ENCODE assay signal across 25 cellular contexts in genomic region chr9:136014928-136015633, GRCh38. TPM values are rescaled to one million over a fixed set of nuclear protein-coding genes. Genes with fewer than 3 reads are reported as not detected.
A peak's percentile ranks its signal among the peaks of the same experiment; 100 is the strongest.
DNase-seq lines count a peak whose midpoint lies in the region; ATAC-seq and TF ChIP-seq lines count a peak whose summit lies in the region.
"Had no signal": no experiment of that assay in that cellular context is flagged by ENCODE, and none has a peak within 500 bp of the region (broad histone marks: within the 10 kb centered on the region; RNA-seq: fewer than 3 reads in every experiment).

No MANE protein-coding gene starts in this region.

- TF ChIP-seq POLR2A in heart left ventricle (IDR thresholded peaks at IDR 0.05) = no peak

- H3K9me3 ChIP-seq in heart left ventricle = no peaks in the 10 kb centered on the region
- H3K9me3 ChIP-seq in endodermal cell (ENCODE audit: control insufficient read depth, low read length) = no peaks in the 10 kb centered on the region
- no peaks in the 10 kb centered on the region for H3K9me3 ChIP-seq in aorta (ENCODE audit: control insufficient read depth, low read length)
- H3K9me3 ChIP-seq: esophagus squamous epithelium, gastrocnemius medialis, HAP-1, ovary, SJSA1 had no signal

- DNase-seq in heart left ventricle (peak in 3 of 5 donors; percentile 5 to 22 (median 17)), Right ventricle myocardium superior (no peak), endodermal cell (peak; percentile 33), mesothelial cell of epicardium (ENCODE audit: low spot score in 2 of 2, unreplicated experiment in 2 of 2) (no peak), aorta (peak; percentile 38 to 68), cerebellar cortex (ENCODE audit: low spot score) (no peak)
- DNase-seq in activated CD8-positive, alpha-beta T cell treated with anti-CD3 and anti-CD28 coated beads, Interleukin-2, amount 10 ng/mL, durations not matched to agents 7 days and 5 days = no peak
- no peak for DNase-seq in activated CD4-positive, alpha-beta memory T cell treated with anti-CD3 and anti-CD28 coated beads for 36 hours
- DNase-seq: activated CD4-positive, alpha-beta T cell treated with anti-CD3 and anti-CD28 coated beads, Interleukin-2, amount 10 ng/mL, durations not matched to agents 7 days and 5 days; activated naive CD4-positive, alpha-beta T cell treated with Interleukin-2 at 50 U/mL for 16 hours; activated T-cell treated with anti-CD3 and anti-CD28 coated beads for 4 hours; DMS 273 treated with DMSO at 0.1 percent for 48 hours; effector CD8-positive, alpha-beta T cell; esophagus squamous epithelium; naive thymus-derived CD4-positive, alpha-beta T cell; NCI-H2081 treated with DMSO at 0.1 percent for 48 hours; NCI-H446; stimulated activated CD4-positive, alpha-beta T cell treated with anti-CD3 and anti-CD28 coated beads, Interleukin-1b, Interleukin-23, amount 100 ng/mL, for 48 hours had no signal

- no peak overlapping the region for H3K4me3 ChIP-seq in heart left ventricle
- no peak overlapping the region for H3K4me3 ChIP-seq in endodermal cell (ENCODE audit: low read length)
- H3K4me3 ChIP-seq in aorta (ENCODE audit: low read length in 2 of 2) = no peak overlapping the region
- H3K4me3 ChIP-seq: esophagus squamous epithelium, gastrocnemius medialis, HAP-1, ovary, SJSA1 had no signal

- 78 to 86% (median 83%) methylated on average over 12 to 19 of the region's 19 CpGs for WGBS in heart left ventricle, 4 donors
- WGBS in endodermal cell (ENCODE audit: insufficient coverage in 1 of 2, insufficient read length in 1 of 2), 2 experiments = 83 to 91% methylated on average over 13 to 19 of the region's 19 CpGs
- WGBS in aorta, 2 donors = 84 to 86% methylated on average over 19 of the region's 19 CpGs

- no peak overlapping the region for H3K9ac ChIP-seq in endodermal cell (ENCODE audit: extremely low read depth, low read length, poor library complexity, severe bottlenecking)

- intact Hi-C loops in heart left ventricle (cut with DNase I) = loop anchor here in 2 of 10 donors (5.0 kb wide), 2 partner anchors 37 to 92 kb away; no protein-coding TSS in a partner anchor
- intact Hi-C loops in Right ventricle myocardium superior (cut with DNase I) = no loop called here
- intact Hi-C loops in aorta (cut with DNase I) = no loop called here
- intact Hi-C loops in activated CD4-positive, alpha-beta memory T cell treated with anti-CD3 and anti-CD28 coated beads for 36 hours (cut with micrococcal nuclease) = no loop called here

- H3K4me1 Mint-ChIP-seq in endodermal cell = peaks cover 2% of the 10 kb centered on the region
- peaks cover 9% of the 10 kb centered on the region for H3K4me1 Mint-ChIP-seq in mesothelial cell of epicardium
- H3K4me1 Mint-ChIP-seq in activated CD8-positive, alpha-beta T cell treated with anti-CD3 and anti-CD28 coated beads, Interleukin-2, amount 10 ng/mL, durations not matched to agents 7 days and 5 days (ENCODE audit: low read depth) = peaks cover under 1% of the 10 kb centered on the region
- no peaks in the 10 kb centered on the region for H3K4me1 Mint-ChIP-seq in activated CD4-positive, alpha-beta memory T cell treated with anti-CD3 and anti-CD28 coated beads for 36 hours (ENCODE audit: low read depth)
- H3K4me1 Mint-ChIP-seq: activated CD4-positive, alpha-beta T cell treated with anti-CD3 and anti-CD28 coated beads, Interleukin-2, amount 10 ng/mL, durations not matched to agents 7 days and 5 days; IgD-negative memory B cell had no signal

- no peaks in the 10 kb centered on the region for H3K27me3 ChIP-seq in heart left ventricle
- H3K27me3 ChIP-seq in endodermal cell (ENCODE audit: control insufficient read depth, insufficient read depth, low read length, poor library complexity, severe bottlenecking) = no peaks in the 10 kb centered on the region
- H3K27me3 ChIP-seq in aorta (ENCODE audit: control insufficient read depth in 1 of 2, insufficient read depth in 2 of 2, low read length in 1 of 2) = no peaks in the 10 kb centered on the region
- H3K27me3 ChIP-seq: esophagus squamous epithelium, gastrocnemius medialis, ovary, SJSA1 had no signal

- H3K27me3 Mint-ChIP-seq in endodermal cell (ENCODE audit: insufficient read depth) (no peaks in the 10 kb centered on the region), mesothelial cell of epicardium (ENCODE audit: low read depth) (no peaks in the 10 kb centered on the region)
- no peaks in the 10 kb centered on the region for H3K27me3 Mint-ChIP-seq in activated CD8-positive, alpha-beta T cell treated with anti-CD3 and anti-CD28 coated beads, Interleukin-2, amount 10 ng/mL, durations not matched to agents 7 days and 5 days (ENCODE audit: low read depth)
- H3K27me3 Mint-ChIP-seq in activated CD4-positive, alpha-beta memory T cell treated with anti-CD3 and anti-CD28 coated beads for 36 hours = no peaks in the 10 kb centered on the region
- H3K27me3 Mint-ChIP-seq: activated CD4-positive, alpha-beta T cell treated with anti-CD3 and anti-CD28 coated beads, Interleukin-2, amount 10 ng/mL, durations not matched to agents 7 days and 5 days; CD4-positive, alpha-beta T cell; naive thymus-derived CD4-positive, alpha-beta T cell had no signal

- H3K4me1 ChIP-seq in heart left ventricle = peaks cover 8 to 45% (median 21%) of the 10 kb centered on the region in 12 donors
- H3K4me1 ChIP-seq in endodermal cell (ENCODE audit: control insufficient read depth, insufficient read depth, low read length) = no peaks in the 10 kb centered on the region
- no peaks in the 10 kb centered on the region for H3K4me1 ChIP-seq in aorta (ENCODE audit: control insufficient read depth in 1 of 2, insufficient read depth in 2 of 2, low read length in 2 of 2)
- H3K4me1 ChIP-seq: HAP-1, SJSA1 had no signal

- H3K9me3 Mint-ChIP-seq in endodermal cell (no peaks in the 10 kb centered on the region), mesothelial cell of epicardium (no peaks in the 10 kb centered on the region)
- H3K9me3 Mint-ChIP-seq in activated CD8-positive, alpha-beta T cell treated with anti-CD3 and anti-CD28 coated beads, Interleukin-2, amount 10 ng/mL, durations not matched to agents 7 days and 5 days (ENCODE audit: insufficient read depth) = no peaks in the 10 kb centered on the region
- no peaks in the 10 kb centered on the region for H3K9me3 Mint-ChIP-seq in activated CD4-positive, alpha-beta memory T cell treated with anti-CD3 and anti-CD28 coated beads for 36 hours
- H3K9me3 Mint-ChIP-seq: activated CD4-positive, alpha-beta T cell treated with anti-CD3 and anti-CD28 coated beads, Interleukin-2, amount 10 ng/mL, durations not matched to agents 7 days and 5 days; CD4-positive, alpha-beta T cell; IgD-negative memory B cell; naive thymus-derived CD4-positive, alpha-beta T cell; T-helper 1 cell treated with Interleukin-12 subunit alpha and Interleukin-12 subunit beta and Interleukin-4 antibody, amounts not matched to agents 30 μg/mL and 1 μg/mL, for 36 hours had no signal

- TF ChIP-seq CTCF in heart left ventricle (IDR thresholded peaks at IDR 0.05) (no peak), endodermal cell (conservative IDR thresholded peaks at IDR 0.05) (no peak), mesothelial cell of epicardium (IDR thresholded peaks at IDR 0.05; ENCODE audit: unreplicated experiment) (no peak)

- H3K27ac Mint-ChIP-seq in endodermal cell = peak overlapping the region; percentile 52
- peak overlapping the region; percentile 30 for H3K27ac Mint-ChIP-seq in mesothelial cell of epicardium
- H3K27ac Mint-ChIP-seq in activated CD8-positive, alpha-beta T cell treated with anti-CD3 and anti-CD28 coated beads, Interleukin-2, amount 10 ng/mL, durations not matched to agents 7 days and 5 days = no peak overlapping the region
- no peak overlapping the region for H3K27ac Mint-ChIP-seq in activated CD4-positive, alpha-beta memory T cell treated with anti-CD3 and anti-CD28 coated beads for 36 hours
- H3K27ac Mint-ChIP-seq: activated CD4-positive, alpha-beta T cell treated with anti-CD3 and anti-CD28 coated beads, Interleukin-2, amount 10 ng/mL, durations not matched to agents 7 days and 5 days; CD4-positive, alpha-beta T cell; IgD-negative memory B cell; naive thymus-derived CD4-positive, alpha-beta T cell; T-helper 1 cell treated with Interleukin-12 subunit alpha and Interleukin-12 subunit beta and Interleukin-4 antibody, amounts not matched to agents 30 μg/mL and 1 μg/mL, for 36 hours had no signal

- POLR2A ChIA-PET in activated CD8-positive, alpha-beta T cell treated with anti-CD3 and anti-CD28 coated beads, Interleukin-2, amount 10 ng/mL, durations not matched to agents 7 days and 5 days (lab: Charles Lee) = interaction anchor here (0.6 kb wide), 1 partner anchor 19 kb away, joined by 3 read pairs; no protein-coding TSS in a partner anchor
- POLR2A ChIA-PET in activated CD4-positive, alpha-beta memory T cell treated with anti-CD3 and anti-CD28 coated beads for 36 hours (lab: Charles Lee) = no interaction called here

- CTCF ChIA-PET in activated CD8-positive, alpha-beta T cell treated with anti-CD3 and anti-CD28 coated beads, Interleukin-2, amount 10 ng/mL, durations not matched to agents 7 days and 5 days (lab: Charles Lee) = interaction anchor here (0.7 kb wide), 1 partner anchor 228 kb away, joined by 3 read pairs; no protein-coding TSS in a partner anchor
- CTCF ChIA-PET in activated CD4-positive, alpha-beta memory T cell treated with anti-CD3 and anti-CD28 coated beads for 36 hours (lab: Charles Lee) = no interaction called here

- peaks cover 2% of the 10 kb centered on the region for H3K36me3 Mint-ChIP-seq in endodermal cell (ENCODE audit: low read depth)
- H3K36me3 Mint-ChIP-seq in mesothelial cell of epicardium = no peaks in the 10 kb centered on the region
- no peaks in the 10 kb centered on the region for H3K36me3 Mint-ChIP-seq in activated CD8-positive, alpha-beta T cell treated with anti-CD3 and anti-CD28 coated beads, Interleukin-2, amount 10 ng/mL, durations not matched to agents 7 days and 5 days (ENCODE audit: low read depth)
- H3K36me3 Mint-ChIP-seq in activated CD4-positive, alpha-beta memory T cell treated with anti-CD3 and anti-CD28 coated beads for 36 hours = no peaks in the 10 kb centered on the region
- H3K36me3 Mint-ChIP-seq: IgD-negative memory B cell; naive thymus-derived CD4-positive, alpha-beta T cell had no signal

- H3K27ac ChIP-seq in heart left ventricle (peak overlapping the region in 1 of 12 donors; percentile 11), endodermal cell (ENCODE audit: low read depth, low read length) (no peak overlapping the region), aorta (ENCODE audit: low read depth in 1 of 2, low read length in 2 of 2) (no peak overlapping the region)
- H3K27ac ChIP-seq: gastrocnemius medialis, ovary, SJSA1 had no signal

- ATAC-seq in heart left ventricle (no peak), Right ventricle myocardium superior (ENCODE audit: poor library complexity) (no peak), aorta (ENCODE audit: low FRiP score) (no peak)
- no peak for ATAC-seq in activated CD8-positive, alpha-beta T cell treated with anti-CD3 and anti-CD28 coated beads, Interleukin-2, amount 10 ng/mL, durations not matched to agents 7 days and 5 days
- ATAC-seq: gastrocnemius medialis; naive thymus-derived CD4-positive, alpha-beta T cell had no signal

- H3K36me3 ChIP-seq in heart left ventricle = peaks cover 0 to 33% (median 12%) of the 10 kb centered on the region in 9 donors
- H3K36me3 ChIP-seq in endodermal cell (ENCODE audit: control insufficient read depth, insufficient read depth, low read length) = no peaks in the 10 kb centered on the region
- no peaks in the 10 kb centered on the region for H3K36me3 ChIP-seq in aorta (ENCODE audit: control insufficient read depth in 1 of 2, insufficient read depth in 2 of 2, low read length in 1 of 2)
- H3K36me3 ChIP-seq: ovary had no signal

- H3K4me3 Mint-ChIP-seq in endodermal cell (no peak overlapping the region), mesothelial cell of epicardium (no peak overlapping the region)
- no peak overlapping the region for H3K4me3 Mint-ChIP-seq in activated CD8-positive, alpha-beta T cell treated with anti-CD3 and anti-CD28 coated beads, Interleukin-2, amount 10 ng/mL, durations not matched to agents 7 days and 5 days
- H3K4me3 Mint-ChIP-seq in activated CD4-positive, alpha-beta memory T cell treated with anti-CD3 and anti-CD28 coated beads for 36 hours = no peak overlapping the region
- H3K4me3 Mint-ChIP-seq: activated CD4-positive, alpha-beta T cell treated with anti-CD3 and anti-CD28 coated beads, Interleukin-2, amount 10 ng/mL, durations not matched to agents 7 days and 5 days; CD4-positive, alpha-beta T cell; IgD-negative memory B cell; naive thymus-derived CD4-positive, alpha-beta T cell; T-helper 1 cell treated with Interleukin-12 subunit alpha and Interleukin-12 subunit beta and Interleukin-4 antibody, amounts not matched to agents 30 μg/mL and 1 μg/mL, for 36 hours had no signal

RNA-seq across cellular contexts. Expression of gene UBAC1, which starts 53.9 kb away (rescaled TPM):
- total RNA-seq in heart left ventricle (100 to 1,000 TPM in 4 of 9 donors, 10 to 100 TPM in 5; 71.1 to 115 (median 87.6) TPM), Right ventricle myocardium superior (107 TPM), endodermal cell (10 to 100 TPM; 47.9 to 48.4 TPM), mesothelial cell of epicardium (31.7 to 33.8 TPM (median 32.0 TPM) in 3 replicates), aorta (10 to 100 TPM; 24.1 to 38.0 TPM)
- polyA plus RNA-seq in heart left ventricle (100 to 1,000 TPM; 100 to 140 TPM), aorta (10 to 100 TPM; 36.9 to 49.9 TPM)
- 43.3 TPM for polyA plus RNA-seq in endodermal cell (2013, experiment 1 of 2)
- polyA plus RNA-seq in endodermal cell (2013, experiment 2 of 2) = 38.8 TPM
- total RNA-seq in activated CD8-positive, alpha-beta T cell treated with anti-CD3 and anti-CD28 coated beads, Interleukin-2, amount 10 ng/mL, durations not matched to agents 7 days and 5 days = 10 to 100 TPM; 29.3 to 31.9 TPM
- 10 to 100 TPM; 41.3 to 42.0 TPM for total RNA-seq in activated CD4-positive, alpha-beta memory T cell treated with anti-CD3 and anti-CD28 coated beads for 36 hours

Comparison
In these comparisons a context has a peak if more than half of its experiments do, and no peak if none do; other contexts are left out.
1. DNase-seq: peak in heart left ventricle (3 of 5), endodermal cell (single experiment) and aorta (2 of 2); none in Right ventricle myocardium superior (single experiment), mesothelial cell of epicardium (0 of 2), activated CD8-positive, alpha-beta T cell treated with anti-CD3 and anti-CD28 coated beads, Interleukin-2, amount 10 ng/mL, durations not matched to agents 7 days and 5 days (single experiment), cerebellar cortex (single experiment) and activated CD4-positive, alpha-beta memory T cell treated with anti-CD3 and anti-CD28 coated beads for 36 hours (single experiment).
2. H3K27ac Mint-ChIP-seq: peak in endodermal cell (single experiment) and mesothelial cell of epicardium (single experiment); none in activated CD8-positive, alpha-beta T cell treated with anti-CD3 and anti-CD28 coated beads, Interleukin-2, amount 10 ng/mL, durations not matched to agents 7 days and 5 days (single experiment) and activated CD4-positive, alpha-beta memory T cell treated with anti-CD3 and anti-CD28 coated beads for 36 hours (single experiment).